ENCODE assay signal across 1 cellular context in the genomic region with DNA sequence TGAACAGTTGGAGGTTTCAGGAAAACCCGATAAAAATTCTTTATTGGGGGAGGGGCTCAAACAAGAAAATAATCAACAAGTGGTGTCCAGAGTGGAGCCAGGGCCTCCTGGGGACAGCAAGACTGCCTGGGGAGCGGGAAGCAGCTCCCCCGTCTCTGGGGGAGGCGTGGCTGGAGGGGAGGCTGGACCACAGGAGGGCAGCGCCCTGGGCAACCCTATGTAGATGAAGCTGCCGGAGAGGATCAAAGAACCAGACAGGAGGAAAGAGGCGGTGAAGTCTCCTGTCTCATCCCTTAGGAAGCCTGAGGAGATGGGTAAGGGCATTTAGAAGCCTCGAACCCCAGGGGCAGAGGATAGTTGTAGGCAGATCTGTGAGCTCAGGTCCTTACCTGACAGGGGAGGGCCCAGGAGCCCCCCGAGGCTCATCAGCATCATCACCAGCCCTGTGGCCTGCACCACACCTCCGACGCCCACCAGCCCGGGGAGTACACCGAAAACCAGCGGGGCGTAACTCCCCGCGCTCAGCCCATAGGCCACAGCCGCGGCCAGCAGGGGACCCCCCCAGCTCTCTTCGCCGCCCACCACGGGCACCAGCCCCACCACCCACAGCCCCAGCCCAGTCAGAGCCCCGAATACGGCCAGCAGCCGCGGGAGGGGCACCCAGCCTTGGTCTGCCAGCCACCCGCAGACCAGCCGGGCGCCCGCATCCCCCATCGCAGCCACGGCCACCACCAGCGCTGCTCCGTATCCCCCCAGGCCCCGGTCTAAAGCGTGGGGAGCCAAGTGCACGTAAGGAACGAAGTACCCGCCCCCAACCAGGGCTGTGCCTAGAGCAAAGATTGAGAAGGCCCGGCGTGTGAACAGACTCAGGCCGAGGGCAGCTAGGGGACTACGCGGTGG.
A peak's percentile ranks its signal among the peaks of the same experiment; 100 is the strongest.
TF ChIP-seq lines count a peak whose summit lies in the region.

No MANE protein-coding gene starts in this region.

TF ChIP-seq in HepG2, 621 proteins besides CTCF, POLR2A, EP300 and RAD21:
- TF ChIP-seq MBNL3 (CRISPR knock-in tag; conservative IDR thresholded peaks at IDR 0.05) (no peak), GFI1 (CRISPR knock-in tag; IDR thresholded peaks at IDR 0.05; ENCODE audit: borderline replicate concordance) (no peak), ZNF256 (CRISPR knock-in tag; conservative IDR thresholded peaks at IDR 0.05) (no peak), SCMH1 (CRISPR knock-in tag; IDR thresholded peaks at IDR 0.05; ENCODE audit: borderline replicate concordance) (no peak), AGO2 (optimal IDR thresholded peaks at IDR 0.05; ENCODE audit: low read depth, low read length) (peak; percentile 60), ZNF44 (CRISPR knock-in tag; IDR thresholded peaks at IDR 0.05) (no peak), THYN1 (CRISPR knock-in tag; IDR thresholded peaks at IDR 0.05; ENCODE audit: borderline replicate concordance, low read depth) (no peak), ZNF549 (CRISPR knock-in tag; IDR thresholded peaks at IDR 0.05) (no peak), POLR2G (IDR thresholded peaks at IDR 0.05; ENCODE audit: low read depth, low read length) (0 out of 2 replicates have a peak, but pooled peaks have one; percentile 20), ZNF761 (CRISPR knock-in tag; conservative IDR thresholded peaks at IDR 0.05) (no peak), FOSL2 (CRISPR knock-in tag; IDR thresholded peaks at IDR 0.05) (no peak), ERF (CRISPR knock-in tag; IDR thresholded peaks at IDR 0.05) (no peak), RBFOX2 (IDR thresholded peaks at IDR 0.05; ENCODE audit: low read depth, low read length) (peak; percentile 50; the same call in 1 of the 2 replicates), ZNF34 (CRISPR knock-in tag; IDR thresholded peaks at IDR 0.05; ENCODE audit: borderline replicate concordance) (no peak), ZNF251 (CRISPR knock-in tag; IDR thresholded peaks at IDR 0.05) (no peak), ZSCAN21 (CRISPR knock-in tag; IDR thresholded peaks at IDR 0.05; ENCODE audit: borderline replicate concordance) (no peak), ATF7-NPFF (CRISPR knock-in tag; IDR thresholded peaks at IDR 0.05; ENCODE audit: low read depth) (no peak), GATAD1 (CRISPR knock-in tag; IDR thresholded peaks at IDR 0.05) (no peak), ZNF768 (CRISPR knock-in tag; IDR thresholded peaks at IDR 0.05) (no peak), ZC3H4 (CRISPR knock-in tag; IDR thresholded peaks at IDR 0.05; ENCODE audit: borderline replicate concordance) (no peak), POLR2AphosphoS5 (IDR thresholded peaks at IDR 0.05; ENCODE audit: low read depth, low read length) (no peak), SIX1 (CRISPR knock-in tag; IDR thresholded peaks at IDR 0.05; ENCODE audit: borderline replicate concordance) (no peak), ZNF790 (CRISPR knock-in tag; IDR thresholded peaks at IDR 0.05; ENCODE audit: borderline replicate concordance) (no peak), ZSCAN20 (CRISPR knock-in tag; IDR thresholded peaks at IDR 0.05; ENCODE audit: borderline replicate concordance) (no peak), SMAD9 (CRISPR knock-in tag; IDR thresholded peaks at IDR 0.05) (no peak)
- TF ChIP-seq, protein P1, sequence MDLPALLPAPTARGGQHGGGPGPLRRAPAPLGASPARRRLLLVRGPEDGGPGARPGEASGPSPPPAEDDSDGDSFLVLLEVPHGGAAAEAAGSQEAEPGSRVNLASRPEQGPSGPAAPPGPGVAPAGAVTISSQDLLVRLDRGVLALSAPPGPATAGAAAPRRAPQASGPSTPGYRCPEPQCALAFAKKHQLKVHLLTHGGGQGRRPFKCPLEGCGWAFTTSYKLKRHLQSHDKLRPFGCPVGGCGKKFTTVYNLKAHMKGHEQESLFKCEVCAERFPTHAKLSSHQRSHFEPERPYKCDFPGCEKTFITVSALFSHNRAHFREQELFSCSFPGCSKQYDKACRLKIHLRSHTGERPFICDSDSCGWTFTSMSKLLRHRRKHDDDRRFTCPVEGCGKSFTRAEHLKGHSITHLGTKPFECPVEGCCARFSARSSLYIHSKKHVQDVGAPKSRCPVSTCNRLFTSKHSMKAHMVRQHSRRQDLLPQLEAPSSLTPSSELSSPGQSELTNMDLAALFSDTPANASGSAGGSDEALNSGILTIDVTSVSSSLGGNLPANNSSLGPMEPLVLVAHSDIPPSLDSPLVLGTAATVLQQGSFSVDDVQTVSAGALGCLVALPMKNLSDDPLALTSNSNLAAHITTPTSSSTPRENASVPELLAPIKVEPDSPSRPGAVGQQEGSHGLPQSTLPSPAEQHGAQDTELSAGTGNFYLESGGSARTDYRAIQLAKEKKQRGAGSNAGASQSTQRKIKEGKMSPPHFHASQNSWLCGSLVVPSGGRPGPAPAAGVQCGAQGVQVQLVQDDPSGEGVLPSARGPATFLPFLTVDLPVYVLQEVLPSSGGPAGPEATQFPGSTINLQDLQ (CRISPR knock-in tag; IDR thresholded peaks at IDR 0.05), result no peak
- TF ChIP-seq, protein P2, sequence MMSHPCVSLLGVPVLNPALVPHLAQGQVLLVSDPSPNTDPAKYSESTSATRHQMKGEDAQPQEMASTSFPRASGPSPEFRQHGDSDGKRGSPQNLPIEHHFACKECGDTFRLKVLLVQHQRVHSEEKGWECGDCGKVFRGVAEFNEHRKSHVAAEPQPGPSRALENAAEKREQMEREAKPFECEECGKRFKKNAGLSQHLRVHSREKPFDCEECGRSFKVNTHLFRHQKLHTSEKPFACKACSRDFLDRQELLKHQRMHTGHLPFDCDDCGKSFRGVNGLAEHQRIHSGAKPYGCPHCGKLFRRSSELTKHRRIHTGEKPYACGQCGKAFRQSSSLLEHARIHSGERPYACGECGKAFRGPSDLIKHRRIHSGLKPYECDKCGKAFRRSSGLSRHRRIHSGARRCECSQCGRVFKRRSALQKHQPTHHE (CRISPR knock-in tag; IDR thresholded peaks at IDR 0.05; ENCODE audit: borderline replicate concordance), result no peak
- TF ChIP-seq, protein P3, sequence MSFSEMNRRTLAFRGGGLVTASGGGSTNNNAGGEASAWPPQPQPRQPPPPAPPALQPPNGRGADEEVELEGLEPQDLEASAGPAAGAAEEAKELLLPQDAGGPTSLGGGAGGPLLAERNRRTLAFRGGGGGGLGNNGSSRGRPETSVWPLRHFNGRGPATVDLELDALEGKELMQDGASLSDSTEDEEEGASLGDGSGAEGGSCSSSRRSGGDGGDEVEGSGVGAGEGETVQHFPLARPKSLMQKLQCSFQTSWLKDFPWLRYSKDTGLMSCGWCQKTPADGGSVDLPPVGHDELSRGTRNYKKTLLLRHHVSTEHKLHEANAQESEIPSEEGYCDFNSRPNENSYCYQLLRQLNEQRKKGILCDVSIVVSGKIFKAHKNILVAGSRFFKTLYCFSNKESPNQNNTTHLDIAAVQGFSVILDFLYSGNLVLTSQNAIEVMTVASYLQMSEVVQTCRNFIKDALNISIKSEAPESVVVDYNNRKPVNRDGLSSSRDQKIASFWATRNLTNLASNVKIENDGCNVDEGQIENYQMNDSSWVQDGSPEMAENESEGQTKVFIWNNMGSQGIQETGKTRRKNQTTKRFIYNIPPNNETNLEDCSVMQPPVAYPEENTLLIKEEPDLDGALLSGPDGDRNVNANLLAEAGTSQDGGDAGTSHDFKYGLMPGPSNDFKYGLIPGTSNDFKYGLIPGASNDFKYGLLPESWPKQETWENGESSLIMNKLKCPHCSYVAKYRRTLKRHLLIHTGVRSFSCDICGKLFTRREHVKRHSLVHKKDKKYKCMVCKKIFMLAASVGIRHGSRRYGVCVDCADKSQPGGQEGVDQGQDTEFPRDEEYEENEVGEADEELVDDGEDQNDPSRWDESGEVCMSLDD (CRISPR knock-in tag; IDR thresholded peaks at IDR 0.05; ENCODE audit: borderline replicate concordance), result no peak
- TF ChIP-seq, protein P4, sequence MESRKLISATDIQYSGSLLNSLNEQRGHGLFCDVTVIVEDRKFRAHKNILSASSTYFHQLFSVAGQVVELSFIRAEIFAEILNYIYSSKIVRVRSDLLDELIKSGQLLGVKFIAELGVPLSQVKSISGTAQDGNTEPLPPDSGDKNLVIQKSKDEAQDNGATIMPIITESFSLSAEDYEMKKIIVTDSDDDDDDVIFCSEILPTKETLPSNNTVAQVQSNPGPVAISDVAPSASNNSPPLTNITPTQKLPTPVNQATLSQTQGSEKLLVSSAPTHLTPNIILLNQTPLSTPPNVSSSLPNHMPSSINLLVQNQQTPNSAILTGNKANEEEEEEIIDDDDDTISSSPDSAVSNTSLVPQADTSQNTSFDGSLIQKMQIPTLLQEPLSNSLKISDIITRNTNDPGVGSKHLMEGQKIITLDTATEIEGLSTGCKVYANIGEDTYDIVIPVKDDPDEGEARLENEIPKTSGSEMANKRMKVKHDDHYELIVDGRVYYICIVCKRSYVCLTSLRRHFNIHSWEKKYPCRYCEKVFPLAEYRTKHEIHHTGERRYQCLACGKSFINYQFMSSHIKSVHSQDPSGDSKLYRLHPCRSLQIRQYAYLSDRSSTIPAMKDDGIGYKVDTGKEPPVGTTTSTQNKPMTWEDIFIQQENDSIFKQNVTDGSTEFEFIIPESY (CRISPR knock-in tag; IDR thresholded peaks at IDR 0.05), result peak; percentile 63; the same call in 1 of the 2 replicates
